In genomic region chr6:143223895-143224294, GRCh38 we compare ENCODE assay signal across 14 cellular contexts.
DNase-seq lines count a peak whose midpoint lies in the region; ATAC-seq and TF ChIP-seq lines count a peak whose summit lies in the region.
"Had no signal": no experiment of that assay in that cellular context is flagged by ENCODE, and none has a peak within 500 bp of the region (broad histone marks: within the 10 kb centered on the region; RNA-seq: fewer than 3 reads in every experiment).

No MANE protein-coding gene starts in this region.

- no peak overlapping the region for H3K4me3 ChIP-seq in choroid plexus epithelial cell (ENCODE audit: low read depth, low read length)
- no peak overlapping the region for H3K4me3 ChIP-seq in gastrocnemius medialis

- no peak for TF ChIP-seq CTCF in choroid plexus epithelial cell (conservative IDR thresholded peaks at IDR 0.05; ENCODE audit: low read depth, low read length)
- no peak for TF ChIP-seq CTCF in gastrocnemius medialis (IDR thresholded peaks at IDR 0.05 in 4 of 5, conservative IDR thresholded peaks at IDR 0.05 in 1 of 5)

- peak overlapping the region; percentile 18 to 50 (median 41) for H3K27ac ChIP-seq in gastrocnemius medialis
- H3K27ac ChIP-seq: C4-2B had no signal

- H3K27ac Mint-ChIP-seq in activated naive CD8-positive, alpha-beta T cell treated with anti-CD3 and anti-CD28 coated beads, Interleukin-2, amount 50 U/mL, for 24 hours, result no peak overlapping the region
- H3K27ac Mint-ChIP-seq: activated T-helper 2 cell treated with anti-CD3 and anti-CD28 coated beads, Interferon-gamma antibody, Interleukin-2, Interleukin-4, amounts not matched to agents 10 μg/mL and 5 μg/mL and 100 μg/mL, durations not matched to agents 14 hours and 24 hours and 36 hours had no signal

- peaks cover 8 to 21% of the 10 kb centered on the region in 2 donors for H3K4me1 ChIP-seq in gastrocnemius medialis

- in situ Hi-C loops in gastrocnemius medialis (cut with MboI; ENCODE audit: low sequenced_read_pairs in 4 of 4), result no loop called here

- no peaks in the 10 kb centered on the region for H3K9me3 ChIP-seq in gastrocnemius medialis

- H3K36me3 Mint-ChIP-seq in activated naive CD8-positive, alpha-beta T cell treated with anti-CD3 and anti-CD28 coated beads, Interleukin-2, amount 50 U/mL, for 24 hours (ENCODE audit: low read depth), result peaks cover 2% of the 10 kb centered on the region

- no peak overlapping the region for H3K4me3 Mint-ChIP-seq in activated naive CD8-positive, alpha-beta T cell treated with anti-CD3 and anti-CD28 coated beads, Interleukin-2, amount 50 U/mL, for 24 hours

- peak; percentile 17 for DNase-seq in ELF-1 (ENCODE audit: low read depth, low spot score)
- peak; percentile 50 for DNase-seq in choroid plexus epithelial cell (ENCODE audit: low read depth)
- peak; percentile 5 for DNase-seq in iris pigment epithelial cell (ENCODE audit: low read depth)
- DNase-seq in gastrocnemius medialis, result peak; percentile 8 to 54
- DNase-seq in putamen (ENCODE audit: low spot score), result no peak
- DNase-seq in activated naive CD8-positive, alpha-beta T cell treated with anti-CD3 and anti-CD28 coated beads, Interleukin-2, amount 50 U/mL, for 24 hours, result no peak
- DNase-seq in activated gamma-delta T cell (lab: John Stamatoyannopoulos, UW), result no peak
- DNase-seq: central memory CD4-positive, alpha-beta T cell; NCI-H510A treated with DMSO at 0.1 percent for 48 hours; stimulated activated CD4-positive, alpha-beta T cell treated with anti-CD3 and anti-CD28 coated beads, Interleukin-1b, Interleukin-23, amount 100 ng/mL, for 48 hours; stimulated activated naive CD8-positive, alpha-beta T cell treated with anti-CD3 and anti-CD28 coated beads, Interleukin-15, Interleukin-2, amounts not matched to agents 100 U/mL and 50 U/mL, for 24 hours had no signal

- H3K4me1 Mint-ChIP-seq in activated naive CD8-positive, alpha-beta T cell treated with anti-CD3 and anti-CD28 coated beads, Interleukin-2, amount 50 U/mL, for 24 hours, result no peaks in the 10 kb centered on the region

- no peaks in the 10 kb centered on the region for H3K27me3 ChIP-seq in gastrocnemius medialis

- intact Hi-C loops in gastrocnemius medialis (cut with DNase I; ENCODE audit: low total_unique reads), result no loop called here

- no peaks in the 10 kb centered on the region for H3K9me3 Mint-ChIP-seq in activated naive CD8-positive, alpha-beta T cell treated with anti-CD3 and anti-CD28 coated beads, Interleukin-2, amount 50 U/mL, for 24 hours
- H3K9me3 Mint-ChIP-seq: activated T-helper 2 cell treated with anti-CD3 and anti-CD28 coated beads, Interferon-gamma antibody, Interleukin-2, Interleukin-4, amounts not matched to agents 10 μg/mL and 5 μg/mL and 100 μg/mL, durations not matched to agents 14 hours and 24 hours and 36 hours had no signal

- TF ChIP-seq POLR2A in gastrocnemius medialis (IDR thresholded peaks at IDR 0.05), result no peak

- no peaks in the 10 kb centered on the region for H3K36me3 ChIP-seq in gastrocnemius medialis

- ATAC-seq in gastrocnemius medialis (peak; percentile 54 to 87), GM18870 (IDR thresholded peaks at IDR 0.05; ENCODE audit: unreplicated experiment) (no peak)
- no peak for ATAC-seq in activated naive CD8-positive, alpha-beta T cell treated with anti-CD3 and anti-CD28 coated beads, Interleukin-2, amount 50 U/mL, for 24 hours
- ATAC-seq: stimulated activated naive CD8-positive, alpha-beta T cell treated with anti-CD3 and anti-CD28 coated beads, Interleukin-15, Interleukin-2, amounts not matched to agents 100 U/mL and 50 U/mL, for 24 hours had no signal

- H3K27me3 Mint-ChIP-seq in activated naive CD8-positive, alpha-beta T cell treated with anti-CD3 and anti-CD28 coated beads, Interleukin-2, amount 50 U/mL, for 24 hours, result no peaks in the 10 kb centered on the region

Comparison
In these comparisons a context has a peak if more than half of its experiments do, and no peak if none do; other contexts are left out.
1. DNase-seq: peak in ELF-1 (single experiment), choroid plexus epithelial cell (single experiment), iris pigment epithelial cell (single experiment) and gastrocnemius medialis (2 of 2); none in putamen (single experiment), activated naive CD8-positive, alpha-beta T cell treated with anti-CD3 and anti-CD28 coated beads, Interleukin-2, amount 50 U/mL, for 24 hours (single experiment) and activated gamma-delta T cell (single experiment).
2. ATAC-seq: peak in gastrocnemius medialis (2 of 2); none in activated naive CD8-positive, alpha-beta T cell treated with anti-CD3 and anti-CD28 coated beads, Interleukin-2, amount 50 U/mL, for 24 hours (single experiment) and GM18870 (single experiment).